Comparison of ENCODE assay signal across 14 cellular contexts in genomic region chr11:43969543-43969942, GRCh38. TPM values are rescaled to one million over a fixed set of nuclear protein-coding genes. Genes with fewer than 3 reads are reported as not detected.
DNase-seq lines count a peak whose midpoint lies in the region; TF ChIP-seq lines count a peak whose summit lies in the region.
"Had no signal": no experiment of that assay in that cellular context is flagged by ENCODE, and none has a peak within 500 bp of the region (broad histone marks: within the 10 kb centered on the region; RNA-seq: fewer than 3 reads in every experiment).

No MANE protein-coding gene starts in this region.

- H3K36me3 Mint-ChIP-seq in nephron (ENCODE audit: low read depth) = no peaks in the 10 kb centered on the region
- no peaks in the 10 kb centered on the region for H3K36me3 Mint-ChIP-seq in activated CD4-positive, alpha-beta memory T cell treated with anti-CD3 and anti-CD28 coated beads for 36 hours

- 0 out of 2 replicates have a peak overlapping the region, but pooled peaks have one; percentile 14 for H3K4me3 ChIP-seq in OCI-LY3 (ENCODE audit: low read length)
- H3K4me3 ChIP-seq in dorsolateral prefrontal cortex = peak overlapping the region in 1 of 59 donors; percentile 16
- H3K4me3 ChIP-seq: mucosa of descending colon, stomach had no signal

- no peaks in the 10 kb centered on the region for H4K20me1 ChIP-seq in OCI-LY3 (ENCODE audit: insufficient read depth, low read length)

- H3K27me3 Mint-ChIP-seq in nephron (ENCODE audit: low read depth) = no peaks in the 10 kb centered on the region
- peaks cover 28% of the 10 kb centered on the region for H3K27me3 Mint-ChIP-seq in activated CD4-positive, alpha-beta memory T cell treated with anti-CD3 and anti-CD28 coated beads for 36 hours

- CTCF ChIA-PET in activated CD4-positive, alpha-beta memory T cell treated with anti-CD3 and anti-CD28 coated beads for 36 hours (lab: Charles Lee) = no interaction called here

- peak overlapping the region; percentile 41; the same call in 1 of the 2 replicates for H3K9ac ChIP-seq in OCI-LY3 (ENCODE audit: low read length)

- intact Hi-C loops in activated CD4-positive, alpha-beta memory T cell treated with anti-CD3 and anti-CD28 coated beads for 36 hours (cut with micrococcal nuclease) = no loop called here
- intact Hi-C loops in dorsolateral prefrontal cortex (cut with DNase I) = no loop called here

- TF ChIP-seq CTCF in OCI-LY3 (IDR thresholded peaks at IDR 0.05; ENCODE audit: low read depth, low read length) (no peak), nephron (IDR thresholded peaks at IDR 0.05; ENCODE audit: unreplicated experiment in 3 of 3) (no peak), dorsolateral prefrontal cortex (IDR thresholded peaks at IDR 0.05 in 54 of 56, conservative IDR thresholded peaks at IDR 0.05 in 2 of 56; ENCODE audit: low read depth in 1 of 56, partially characterized antibody in 56 of 56) (no peak)

- H3K9me3 ChIP-seq in OCI-LY3 (ENCODE audit: insufficient read depth, low read length) = peaks cover 1% of the 10 kb centered on the region; the same call in 1 of the 2 replicates

- no peaks in the 10 kb centered on the region for H3K36me3 ChIP-seq in OCI-LY3 (replicated peaks; ENCODE audit: low read depth, low read length)
- H3K36me3 ChIP-seq: stomach had no signal

- H3K27ac ChIP-seq in OCI-LY3 (ENCODE audit: low read length) (no peak overlapping the region), dorsolateral prefrontal cortex (peak overlapping the region in 9 of 59 donors; percentile 1 to 43 (median 12))
- H3K27ac ChIP-seq: stomach had no signal

- peak; percentile 34 for DNase-seq in EH (ENCODE audit: low read depth)
- peak; percentile 75 for DNase-seq in foreskin melanocyte
- no peak for DNase-seq in NOMO-1 treated with dmso at 0.1 percent for 144 hours (lab: John Stamatoyannopoulos, UW; ENCODE audit: unreplicated experiment)
- no peak for DNase-seq in HPDE6-E6E7 (ENCODE audit: extremely low spot score)
- DNase-seq in activated CD4-positive, alpha-beta memory T cell treated with anti-CD3 and anti-CD28 coated beads for 36 hours = no peak
- DNase-seq in dorsolateral prefrontal cortex = no peak
- DNase-seq: central memory CD4-positive, alpha-beta T cell; mucosa of descending colon; NCI-H146; stomach had no signal

- no peak overlapping the region for H3K4me3 Mint-ChIP-seq in nephron
- H3K4me3 Mint-ChIP-seq in activated CD4-positive, alpha-beta memory T cell treated with anti-CD3 and anti-CD28 coated beads for 36 hours = no peak overlapping the region
- H3K4me3 Mint-ChIP-seq: T-helper 1 cell treated with Interleukin-12 subunit alpha and Interleukin-12 subunit beta and Interleukin-4 antibody, amounts not matched to agents 30 μg/mL and 1 μg/mL, for 36 hours had no signal

- POLR2A ChIA-PET in activated CD4-positive, alpha-beta memory T cell treated with anti-CD3 and anti-CD28 coated beads for 36 hours (lab: Charles Lee) = no interaction called here

- H3K27me3 ChIP-seq in OCI-LY3 (ENCODE audit: low read depth, low read length) (no peaks in the 10 kb centered on the region), dorsolateral prefrontal cortex (no peaks in the 10 kb centered on the region)

- no peaks in the 10 kb centered on the region for H3K79me2 ChIP-seq in OCI-LY3 (ENCODE audit: low read length)

- peak overlapping the region; percentile 70 to 77 (median 73) for H3K27ac Mint-ChIP-seq in nephron
- no peak overlapping the region for H3K27ac Mint-ChIP-seq in activated CD4-positive, alpha-beta memory T cell treated with anti-CD3 and anti-CD28 coated beads for 36 hours
- H3K27ac Mint-ChIP-seq: T-helper 1 cell treated with Interleukin-12 subunit alpha and Interleukin-12 subunit beta and Interleukin-4 antibody, amounts not matched to agents 30 μg/mL and 1 μg/mL, for 36 hours had no signal

- H3K4me2 ChIP-seq in OCI-LY3 (ENCODE audit: low read length) = peak overlapping the region; percentile 52

- peaks cover 24% of the 10 kb centered on the region for H3K9me3 Mint-ChIP-seq in nephron
- peaks cover 4% of the 10 kb centered on the region for H3K9me3 Mint-ChIP-seq in activated CD4-positive, alpha-beta memory T cell treated with anti-CD3 and anti-CD28 coated beads for 36 hours

- peaks cover 12% of the 10 kb centered on the region for H3K4me1 ChIP-seq in OCI-LY3 (ENCODE audit: low read length)
- H3K4me1 ChIP-seq: stomach had no signal

- peak overlapping the region; percentile 90 for H2AFZ ChIP-seq in OCI-LY3 (ENCODE audit: low read depth, low read length)

- peaks cover 13% of the 10 kb centered on the region for H3K4me1 Mint-ChIP-seq in nephron
- H3K4me1 Mint-ChIP-seq in activated CD4-positive, alpha-beta memory T cell treated with anti-CD3 and anti-CD28 coated beads for 36 hours (ENCODE audit: low read depth) = no peaks in the 10 kb centered on the region

RNA-seq across cellular contexts. Expression of gene C11orf96, which starts 27.1 kb away (rescaled TPM):
- total RNA-seq in activated CD4-positive, alpha-beta memory T cell treated with anti-CD3 and anti-CD28 coated beads for 36 hours = under 1 TPM in 1 of 2 experiments, not detected in 1; 0.21 TPM
- total RNA-seq in dorsolateral prefrontal cortex = 100 to 1,000 TPM in 6 of 120 experiments, 10 to 100 TPM in 112, 1 to 10 TPM in 2; 9.0 to 139 (median 26.8) TPM
- total RNA-seq: G401 had no signal

Comparison
In these comparisons a context has a peak if more than half of its experiments do, and no peak if none do; other contexts are left out.
1. DNase-seq: peak in EH (single experiment) and foreskin melanocyte (single experiment); none in NOMO-1 treated with dmso at 0.1 percent for 144 hours (single experiment), HPDE6-E6E7 (single experiment), activated CD4-positive, alpha-beta memory T cell treated with anti-CD3 and anti-CD28 coated beads for 36 hours (single experiment) and dorsolateral prefrontal cortex (0 of 10).
2. RNA of gene C11orf96, which starts 27.1 kb away (total RNA-seq): 9.0 to 139 TPM in dorsolateral prefrontal cortex; 0.21 TPM in activated CD4-positive, alpha-beta memory T cell treated with anti-CD3 and anti-CD28 coated beads for 36 hours; every median in the first group is over 4 times any median in the second.